Comparison of ENCODE assay signal across 7 cellular contexts in the genomic region with DNA sequence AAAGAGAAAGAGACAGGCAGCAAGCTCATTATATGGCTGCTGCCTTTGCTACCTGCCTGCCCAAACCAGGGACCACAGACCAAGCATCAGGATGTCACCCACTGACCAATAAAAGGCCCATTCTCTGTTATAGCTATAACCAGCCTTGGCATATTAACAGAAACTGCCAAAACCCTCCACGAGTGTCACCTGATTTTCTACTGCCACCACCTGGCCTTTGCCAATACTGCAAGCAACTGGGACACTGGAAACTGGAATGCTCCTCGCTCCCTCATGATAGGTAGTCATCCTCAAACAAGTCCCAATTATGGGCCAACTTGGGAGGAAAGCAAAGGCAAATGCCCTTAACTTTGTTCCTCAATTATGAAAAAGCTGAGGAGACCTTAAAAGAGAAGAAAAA.
DNase-seq lines count a peak whose midpoint lies in the region; ATAC-seq and TF ChIP-seq lines count a peak whose summit lies in the region.

No MANE protein-coding gene starts in this region.

- no peaks in the 10 kb centered on the region for H3K36me3 ChIP-seq in adrenal gland (replicated peaks in 1 of 2)

- no peak for TF ChIP-seq POLR2A in adrenal gland (IDR thresholded peaks at IDR 0.05)

- DNase-seq in GM13977 (ENCODE audit: low spot score): peak; percentile 21
- DNase-seq in adrenal gland: peak; percentile 30 to 58 (median 50)
- DNase-seq in medulla oblongata (ENCODE audit: extremely low spot score): peak; percentile 32
- no peak for DNase-seq in NCI-H2227 treated with DMSO at 0.1 percent for 48 hours (lab: John Stamatoyannopoulos, UW)
- no peak for DNase-seq in cerebellum (ENCODE audit: low spot score)

- ATAC-seq in HG03354 (IDR thresholded peaks at IDR 0.05; ENCODE audit: poor library complexity, severe bottlenecking, unreplicated experiment) (peak; percentile 74), GM21447 (IDR thresholded peaks at IDR 0.05; ENCODE audit: unreplicated experiment) (no peak)

- TF ChIP-seq CTCF in GM13977 (IDR thresholded peaks at IDR 0.05; ENCODE audit: extremely low read depth, insufficient read depth, missing control alignments) (peak; percentile 63), adrenal gland (IDR thresholded peaks at IDR 0.05) (peak; percentile 33 to 65 (median 40))

- WGBS in adrenal gland, 4 donors: 38 to 83% (median 41%) methylated on average over 1 to 2 of the region's 2 CpGs

- in situ Hi-C loops in GM13977 (cut with MboI; ENCODE audit: low pct_unique_long_range_greater_than_20kb, low sequenced_read_pairs, unreplicated experiment): no loop called here

- intact Hi-C loops in adrenal gland (cut with DNase I): no loop called here

- H3K27me3 ChIP-seq in adrenal gland: peaks cover 10% of the 10 kb centered on the region

- no peaks in the 10 kb centered on the region for H3K4me1 ChIP-seq in adrenal gland (replicated peaks in 1 of 2)

- no peak overlapping the region for H3K27ac ChIP-seq in adrenal gland

- no peaks in the 10 kb centered on the region for H3K9me3 ChIP-seq in adrenal gland (replicated peaks in 1 of 3)

- no peak overlapping the region for H3K4me3 ChIP-seq in adrenal gland

Comparison
In these comparisons a context has a peak if more than half of its experiments do, and no peak if none do; other contexts are left out.
1. DNase-seq: peak in GM13977 (single experiment), adrenal gland (7 of 7) and medulla oblongata (single experiment); none in NCI-H2227 treated with DMSO at 0.1 percent for 48 hours (single experiment) and cerebellum (single experiment).